ENCODE assay signal across 21 cellular contexts in genomic region chr2:233118601-233119000, GRCh38. TPM values are rescaled to one million over a fixed set of nuclear protein-coding genes. Genes with fewer than 3 reads are reported as not detected.
DNase-seq lines count a peak whose midpoint lies in the region; ATAC-seq and TF ChIP-seq lines count a peak whose summit lies in the region.
"Had no signal": no experiment of that assay in that cellular context is flagged by ENCODE, and none has a peak within 500 bp of the region (broad histone marks: within the 10 kb centered on the region; RNA-seq: fewer than 3 reads in every experiment).

No MANE protein-coding gene starts in this region.

- H3K27ac ChIP-seq in CD8-positive, alpha-beta T cell (ENCODE audit: low read depth, low read length) = no peak overlapping the region
- H3K27ac ChIP-seq in caudate nucleus (ENCODE audit: low read depth, low read length) (peak overlapping the region; percentile 85), gastroesophageal sphincter (no peak overlapping the region)
- H3K27ac ChIP-seq: 22Rv1, BLaER1, esophagus muscularis mucosa, upper lobe of left lung had no signal

- peaks cover 15% of the 10 kb centered on the region for H3K36me3 ChIP-seq in CD8-positive, alpha-beta T cell (ENCODE audit: insufficient read depth, low read length)
- H3K36me3 ChIP-seq in gastroesophageal sphincter = no peaks in the 10 kb centered on the region

- H3K9me3 ChIP-seq in CD8-positive, alpha-beta T cell (ENCODE audit: low read length) = no peaks in the 10 kb centered on the region
- no peaks in the 10 kb centered on the region for H3K9me3 ChIP-seq in gastroesophageal sphincter
- H3K9me3 ChIP-seq: BLaER1, esophagus muscularis mucosa, upper lobe of left lung had no signal

- H3K4me1 ChIP-seq in CD8-positive, alpha-beta T cell (ENCODE audit: insufficient read depth, low read length) = peaks cover 42% of the 10 kb centered on the region
- H3K4me1 ChIP-seq in gastroesophageal sphincter = no peaks in the 10 kb centered on the region
- H3K4me1 ChIP-seq: esophagus muscularis mucosa, upper lobe of left lung had no signal

- TF ChIP-seq POLR2A in gastroesophageal sphincter (IDR thresholded peaks at IDR 0.05) = no peak

- intact Hi-C loops in CD8-positive, alpha-beta T cell (cut with DNase I, micrococcal nuclease) = no loop called here
- intact Hi-C loops in natural killer cell (cut with micrococcal nuclease) = no loop called here

- WGBS in gastroesophageal sphincter (ENCODE audit: low coverage in 1 of 2), 2 donors = 80 to 88% methylated on average over 1 to 4 of the region's 10 CpGs

- no peak overlapping the region for H3K4me3 ChIP-seq in CD8-positive, alpha-beta T cell (ENCODE audit: low read depth, low read length)
- no peak overlapping the region for H3K4me3 ChIP-seq in gastroesophageal sphincter
- H3K4me3 ChIP-seq: BLaER1, esophagus muscularis mucosa, upper lobe of left lung had no signal

- no peak for TF ChIP-seq CTCF in CD8-positive, alpha-beta T cell (IDR thresholded peaks at IDR 0.05)
- TF ChIP-seq CTCF in natural killer cell (IDR thresholded peaks at IDR 0.05) (no peak), gastroesophageal sphincter (IDR thresholded peaks at IDR 0.05) (no peak)

- CTCF ChIA-PET in CD8-positive, alpha-beta T cell (lab: Charles Lee) = interaction anchor here (0.7 to 1.4 kb wide), 2 partner anchors 17 to 162 kb away, joined by 3 read pairs; no protein-coding TSS in a partner anchor

- POLR2A ChIA-PET in CD8-positive, alpha-beta T cell (lab: Charles Lee) = no interaction called here

- peaks cover 3% of the 10 kb centered on the region for H3K9me3 Mint-ChIP-seq in T-helper 1 cell treated with Interleukin-12 subunit alpha and Interleukin-12 subunit beta and Interleukin-4 antibody, amounts not matched to agents 30 μg/mL and 1 μg/mL, for 36 hours
- H3K9me3 Mint-ChIP-seq in CD8-positive, alpha-beta T cell = peaks cover 2% of the 10 kb centered on the region
- H3K9me3 Mint-ChIP-seq in natural killer cell = no peaks in the 10 kb centered on the region
- H3K9me3 Mint-ChIP-seq: brain had no signal

- no peaks in the 10 kb centered on the region for H3K27me3 ChIP-seq in CD8-positive, alpha-beta T cell (ENCODE audit: insufficient read depth, low read length)
- peaks cover 21% of the 10 kb centered on the region for H3K27me3 ChIP-seq in gastroesophageal sphincter
- H3K27me3 ChIP-seq: BLaER1, upper lobe of left lung had no signal

- no peak for TF ChIP-seq EP300 in gastroesophageal sphincter (IDR thresholded peaks at IDR 0.05)

- no peak overlapping the region for H3K4me3 Mint-ChIP-seq in T-helper 1 cell treated with Interleukin-12 subunit alpha and Interleukin-12 subunit beta and Interleukin-4 antibody, amounts not matched to agents 30 μg/mL and 1 μg/mL, for 36 hours
- H3K4me3 Mint-ChIP-seq in CD8-positive, alpha-beta T cell = no peak overlapping the region
- peak overlapping the region; percentile 72 for H3K4me3 Mint-ChIP-seq in natural killer cell
- H3K4me3 Mint-ChIP-seq: brain had no signal

- no peak for ATAC-seq in CD8-positive, alpha-beta T cell
- ATAC-seq in natural killer cell (no peak), gastroesophageal sphincter (no peak)
- ATAC-seq: Right ventricle myocardium inferior had no signal

- peaks cover 36% of the 10 kb centered on the region for H3K4me1 Mint-ChIP-seq in T-helper 1 cell treated with Interleukin-12 subunit alpha and Interleukin-12 subunit beta and Interleukin-4 antibody, amounts not matched to agents 30 μg/mL and 1 μg/mL, for 36 hours (ENCODE audit: low read depth)
- peaks cover 58% of the 10 kb centered on the region for H3K4me1 Mint-ChIP-seq in CD8-positive, alpha-beta T cell (ENCODE audit: low read depth)
- peaks cover 70 to 76% of the 10 kb centered on the region in 2 donors for H3K4me1 Mint-ChIP-seq in natural killer cell

- H3K27me3 Mint-ChIP-seq in T-helper 1 cell treated with Interleukin-12 subunit alpha and Interleukin-12 subunit beta and Interleukin-4 antibody, amounts not matched to agents 30 μg/mL and 1 μg/mL, for 36 hours (ENCODE audit: low read depth) = no peaks in the 10 kb centered on the region
- H3K27me3 Mint-ChIP-seq in CD8-positive, alpha-beta T cell (ENCODE audit: low read depth) = no peaks in the 10 kb centered on the region
- H3K27me3 Mint-ChIP-seq in natural killer cell (ENCODE audit: low read depth in 2 of 2) = no peaks in the 10 kb centered on the region

- DNase-seq in T-helper 1 cell (no peak), caudate nucleus (lab: John Stamatoyannopoulos, UW) (peak in 1 of 61 donors; percentile 4), natural killer cell (no peak)
- no peak for DNase-seq in CD8-positive, alpha-beta T cell
- no peak for DNase-seq in stimulated activated CD4-positive, alpha-beta T cell treated with anti-CD3 and anti-CD28 coated beads, Interleukin-15, amount 100 ng/mL, for 24 hours
- no peak for DNase-seq in activated CD4-positive, CD25-positive, alpha-beta regulatory T cell (lab: John Stamatoyannopoulos, UW)
- DNase-seq: activated CD4-positive, alpha-beta T cell treated with anti-CD3 and anti-CD28 coated beads for 4 hours; DMS79; mesendoderm; NCI-H1694; occipital lobe; stimulated activated CD4-positive, alpha-beta T cell treated with anti-CD3 and anti-CD28 coated beads, Interleukin-4, amount 100 ng/mL, for 24 hours; stimulated activated CD8-positive, alpha-beta memory T cell treated with anti-CD3 and anti-CD28 coated beads, Interleukin-4, amount 100 ng/mL, for 48 hours; upper lobe of left lung had no signal

- peaks cover 38% of the 10 kb centered on the region for H3K36me3 Mint-ChIP-seq in T-helper 1 cell treated with Interleukin-12 subunit alpha and Interleukin-12 subunit beta and Interleukin-4 antibody, amounts not matched to agents 30 μg/mL and 1 μg/mL, for 36 hours (ENCODE audit: low read depth)
- peaks cover 61% of the 10 kb centered on the region for H3K36me3 Mint-ChIP-seq in CD8-positive, alpha-beta T cell
- peaks cover 24% of the 10 kb centered on the region for H3K36me3 Mint-ChIP-seq in natural killer cell
- H3K36me3 Mint-ChIP-seq: brain had no signal

- H3K27ac Mint-ChIP-seq in T-helper 1 cell treated with Interleukin-12 subunit alpha and Interleukin-12 subunit beta and Interleukin-4 antibody, amounts not matched to agents 30 μg/mL and 1 μg/mL, for 36 hours = peak overlapping the region; percentile 57
- H3K27ac Mint-ChIP-seq in CD8-positive, alpha-beta T cell = peak overlapping the region; percentile 33
- H3K27ac Mint-ChIP-seq in natural killer cell = peak overlapping the region; percentile 89

RNA-seq across cellular contexts. Expression of gene INPP5D, which starts 58.5 kb away (rescaled TPM):
- 100 to 1,000 TPM; 105 to 121 TPM for total RNA-seq in CD8-positive, alpha-beta T cell
- total RNA-seq in natural killer cell (100 to 1,000 TPM; 385 to 498 (median 497) TPM), gastroesophageal sphincter (10 to 100 TPM in 2 of 4 donors, 1 to 10 TPM in 2; 6.5 to 12.4 (median 9.3) TPM)

Comparison
In these comparisons a context has a peak if more than half of its experiments do, and no peak if none do; other contexts are left out.
1. H3K27ac Mint-ChIP-seq: peak in every context shown above with its lines; median percentile 89 in natural killer cell; 57 in T-helper 1 cell treated with Interleukin-12 subunit alpha and Interleukin-12 subunit beta and Interleukin-4 antibody, amounts not matched to agents 30 μg/mL and 1 μg/mL, for 36 hours; 33 in CD8-positive, alpha-beta T cell.
2. RNA of gene INPP5D, which starts 58.5 kb away (total RNA-seq): 385 to 498 TPM in natural killer cell and 105 to 121 TPM in CD8-positive, alpha-beta T cell; 6.5 to 12.4 TPM in gastroesophageal sphincter; every median in the first group is over 4 times any median in the second.